ENCODE assay signal across 10 cellular contexts in the genomic region with DNA sequence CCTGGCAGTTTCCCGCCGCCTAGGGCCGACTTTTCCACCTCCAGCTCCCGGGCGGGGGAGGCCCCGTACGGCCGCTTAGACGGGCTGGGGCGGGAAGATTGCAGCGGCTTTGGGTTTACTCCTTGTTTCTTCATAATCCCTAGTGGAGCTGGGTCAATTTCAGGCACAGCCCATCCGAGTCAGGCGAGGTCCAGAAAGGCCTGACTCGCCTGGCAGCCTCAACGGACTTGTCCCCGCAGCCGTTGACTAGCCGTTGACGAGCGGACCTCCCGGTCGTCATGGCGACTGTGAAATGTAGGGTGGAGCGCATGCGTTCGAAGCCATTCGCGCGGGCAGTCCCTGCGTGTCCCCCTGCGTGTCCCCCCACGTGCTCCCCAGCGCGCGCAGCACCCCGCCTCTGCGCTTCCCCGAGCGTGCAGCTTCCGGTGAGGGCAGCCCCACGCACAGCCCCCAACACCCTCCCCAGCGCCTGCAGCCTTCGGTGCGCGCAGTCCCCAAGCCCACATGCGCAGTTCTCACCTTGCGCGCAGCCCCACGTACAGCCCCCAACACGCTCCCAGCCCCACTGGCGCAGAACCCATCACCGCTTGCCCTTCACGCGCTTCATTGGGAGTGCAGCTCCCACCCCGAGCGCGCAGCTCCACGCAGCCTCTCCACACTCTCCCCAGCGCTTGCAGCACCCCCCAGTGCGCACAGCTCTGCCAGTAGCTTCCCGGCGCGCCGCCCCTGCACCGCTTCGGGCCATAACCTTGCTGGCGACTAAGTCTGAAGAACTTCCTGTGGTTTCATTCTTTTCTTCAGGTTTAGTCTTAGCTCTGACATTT.
A peak's percentile ranks its signal among the peaks of the same experiment; 100 is the strongest.
DNase-seq lines count a peak whose midpoint lies in the region; ATAC-seq and TF ChIP-seq lines count a peak whose summit lies in the region.
"Had no signal": no experiment of that assay in that cellular context is flagged by ENCODE, and none has a peak within 500 bp of the region (broad histone marks: within the 10 kb centered on the region; RNA-seq: fewer than 3 reads in every experiment).

No MANE protein-coding gene starts in this region.

- H3K9me3 ChIP-seq in iPS DF 6.9 (ENCODE audit: control insufficient read depth, insufficient read depth, low read length), result no peaks in the 10 kb centered on the region
- no peaks in the 10 kb centered on the region for H3K9me3 ChIP-seq in sigmoid colon

- ATAC-seq in GM19452 (IDR thresholded peaks at IDR 0.05; ENCODE audit: unreplicated experiment) (no peak), GM19467 (IDR thresholded peaks at IDR 0.05; ENCODE audit: unreplicated experiment) (no peak)

- WGBS in iPS DF 6.9 (ENCODE audit: insufficient coverage, insufficient read length), result no CpG with 5 or more reads among the region's 67 CpGs
- WGBS in sigmoid colon, 2 donors, result 2 to 3% methylated on average over 67 of the region's 67 CpGs

- no peak overlapping the region for H3K27ac ChIP-seq in iPS DF 6.9 (ENCODE audit: low read length)
- no peak overlapping the region for H3K27ac ChIP-seq in sigmoid colon
- H3K27ac ChIP-seq: BLaER1, VCaP had no signal

- DNase-seq in NCI-H187 (lab: John Stamatoyannopoulos, UW) (peak; percentile 57 to 63), NCI-H187 treated with DMSO at 0.1 percent for 48 hours (lab: John Stamatoyannopoulos, UW) (no peak), NCI-H510A treated with DMSO at 0.1 percent for 48 hours (lab: John Stamatoyannopoulos, UW) (peak; percentile 36), anterior cingulate cortex (lab: John Stamatoyannopoulos, UW) (peak in 57 of 58 donors; percentile 1 to 91 (median 54)), iPS DF 6.9 (ENCODE audit: low read depth, low spot score) (no peak), sigmoid colon (peak; percentile 58)

- TF ChIP-seq EP300 in sigmoid colon (IDR thresholded peaks at IDR 0.05), result no peak

- H3K4me3 ChIP-seq in iPS DF 6.9 (ENCODE audit: low read length) (peak overlapping the region; percentile 25; the same call in 1 of the 2 replicates), sigmoid colon (peak overlapping the region in 3 of 4 donors; percentile 23 to 47 (median 41))
- H3K4me3 ChIP-seq: BLaER1 had no signal

- no peak for TF ChIP-seq CTCF in sigmoid colon (IDR thresholded peaks at IDR 0.05)

- TF ChIP-seq POLR2A in sigmoid colon (IDR thresholded peaks at IDR 0.05), result no peak

- intact Hi-C loops in sigmoid colon (cut with DNase I), result no loop called here

- H3K4me1 ChIP-seq in iPS DF 6.9 (ENCODE audit: control insufficient read depth, insufficient read depth, low read length), result no peaks in the 10 kb centered on the region
- H3K4me1 ChIP-seq in sigmoid colon, result peaks cover 0 to 16% (median 14%) of the 10 kb centered on the region in 4 donors
- H3K4me1 ChIP-seq: BLaER1 had no signal

- peaks cover 5% of the 10 kb centered on the region; the same call in 1 of the 2 replicates for H3K27me3 ChIP-seq in iPS DF 6.9 (ENCODE audit: control insufficient read depth, insufficient read depth, low read length)
- peaks cover 8 to 21% (median 14%) of the 10 kb centered on the region in 3 donors for H3K27me3 ChIP-seq in sigmoid colon
- H3K27me3 ChIP-seq: BLaER1 had no signal

- H3K36me3 ChIP-seq in iPS DF 6.9 (ENCODE audit: control insufficient read depth, insufficient read depth, low read length), result no peaks in the 10 kb centered on the region
- H3K36me3 ChIP-seq in sigmoid colon, result no peaks in the 10 kb centered on the region
- H3K36me3 ChIP-seq: BLaER1 had no signal

Comparison
In these comparisons a context has a peak if more than half of its experiments do, and no peak if none do; other contexts are left out.
1. DNase-seq: peak in NCI-H187 (2 of 2), NCI-H510A treated with DMSO at 0.1 percent for 48 hours (single experiment), anterior cingulate cortex (57 of 58) and sigmoid colon (single experiment); none in NCI-H187 treated with DMSO at 0.1 percent for 48 hours (single experiment) and iPS DF 6.9 (single experiment).